ENCODE assay signal across 8 cellular contexts in genomic region chr12:53674977-53675700, GRCh38.
DNase-seq lines count a peak whose midpoint lies in the region; ATAC-seq and TF ChIP-seq lines count a peak whose summit lies in the region.

No MANE protein-coding gene starts in this region.

- no peaks in the 10 kb centered on the region for H3K9me3 ChIP-seq in HUES6 (ENCODE audit: control insufficient read depth, insufficient read depth, low read depth, low read length)
- no peaks in the 10 kb centered on the region for H3K9me3 ChIP-seq in muscle layer of colon (ENCODE audit: low read length)

- TF ChIP-seq CTCF in AG04449 (IDR thresholded peaks at IDR 0.05; ENCODE audit: insufficient read depth, low read length, missing control alignments), result no peak
- TF ChIP-seq CTCF in cardiac fibroblast (IDR thresholded peaks at IDR 0.05; ENCODE audit: low read depth, low read length), result no peak

- H3K27ac ChIP-seq in HUES6 (ENCODE audit: low read depth, low read length) (peak overlapping the region; percentile 72), muscle layer of colon (ENCODE audit: low read depth, low read length) (peak overlapping the region; percentile 83)

- ATAC-seq in GM21381 (IDR thresholded peaks at IDR 0.05; ENCODE audit: unreplicated experiment), result no peak

- CTCF ChIA-PET in AG04449 (lab: Yijun Ruan, JAX), result interaction anchor here (0.5 to 14.9 kb wide), 34 partner anchors 7 to 166 kb away, joined by 3 to 207 read pairs (median 5); partner anchors contain the start of gene ATF7

- H3K9ac ChIP-seq in HUES6 (ENCODE audit: low read length), result peak overlapping the region; percentile 91
- H3K9ac ChIP-seq in muscle layer of colon (ENCODE audit: low read length), result peak overlapping the region; percentile 59

- H3K4me1 ChIP-seq in HUES6 (ENCODE audit: control insufficient read depth, insufficient read depth, low read length) (peaks cover 18% of the 10 kb centered on the region), muscle layer of colon (ENCODE audit: insufficient read depth, low read length) (peaks cover 35% of the 10 kb centered on the region)

- H3K27me3 ChIP-seq in HUES6 (ENCODE audit: control insufficient read depth, insufficient read depth, low read length) (no peaks in the 10 kb centered on the region; the same call in 1 of the 2 replicates), muscle layer of colon (ENCODE audit: control insufficient read depth in 1 of 2, insufficient read depth in 2 of 2, low read length in 2 of 2) (no peaks in the 10 kb centered on the region)

- H3K4me3 ChIP-seq in AG04449 (ENCODE audit: low read depth, low read length) (peak overlapping the region; percentile 90), HUES6 (ENCODE audit: low read depth, low read length) (peak overlapping the region; percentile 82), cardiac fibroblast (replicated peaks in 1 of 2; ENCODE audit: low read depth in 2 of 2, low read length in 2 of 2) (peak overlapping the region; percentile 78 to 79), muscle layer of colon (ENCODE audit: low read depth in 1 of 2, low read length in 2 of 2) (peak overlapping the region; percentile 43 to 93)

- H3K36me3 ChIP-seq in HUES6 (ENCODE audit: control insufficient read depth, insufficient read depth, low read length) (peaks cover 39% of the 10 kb centered on the region), muscle layer of colon (ENCODE audit: insufficient read depth, low read length) (peaks cover 24% of the 10 kb centered on the region)

- DNase-seq in AG04449 (ENCODE audit: low read depth, low spot score), result no peak
- DNase-seq in cardiac fibroblast (ENCODE audit: low read depth in 2 of 2), result peak in 1 of 2 donors; percentile 25
- DNase-seq in NCI-H1694 (lab: John Stamatoyannopoulos, UW), result no peak
- no peak for DNase-seq in NCI-H187 treated with DMSO at 0.1 percent for 48 hours (lab: John Stamatoyannopoulos, UW)
- DNase-seq in NCI-H524 (lab: John Stamatoyannopoulos, UW), result no peak

- POLR2A ChIA-PET in AG04449 (lab: Yijun Ruan, JAX), result interaction anchor here (0.9 to 1.8 kb wide), 5 partner anchors 16 to 136 kb away, joined by 3 to 11 read pairs (median 3); no protein-coding TSS in a partner anchor
